2 cellular contexts compared by ENCODE assay signal in the genomic region with DNA sequence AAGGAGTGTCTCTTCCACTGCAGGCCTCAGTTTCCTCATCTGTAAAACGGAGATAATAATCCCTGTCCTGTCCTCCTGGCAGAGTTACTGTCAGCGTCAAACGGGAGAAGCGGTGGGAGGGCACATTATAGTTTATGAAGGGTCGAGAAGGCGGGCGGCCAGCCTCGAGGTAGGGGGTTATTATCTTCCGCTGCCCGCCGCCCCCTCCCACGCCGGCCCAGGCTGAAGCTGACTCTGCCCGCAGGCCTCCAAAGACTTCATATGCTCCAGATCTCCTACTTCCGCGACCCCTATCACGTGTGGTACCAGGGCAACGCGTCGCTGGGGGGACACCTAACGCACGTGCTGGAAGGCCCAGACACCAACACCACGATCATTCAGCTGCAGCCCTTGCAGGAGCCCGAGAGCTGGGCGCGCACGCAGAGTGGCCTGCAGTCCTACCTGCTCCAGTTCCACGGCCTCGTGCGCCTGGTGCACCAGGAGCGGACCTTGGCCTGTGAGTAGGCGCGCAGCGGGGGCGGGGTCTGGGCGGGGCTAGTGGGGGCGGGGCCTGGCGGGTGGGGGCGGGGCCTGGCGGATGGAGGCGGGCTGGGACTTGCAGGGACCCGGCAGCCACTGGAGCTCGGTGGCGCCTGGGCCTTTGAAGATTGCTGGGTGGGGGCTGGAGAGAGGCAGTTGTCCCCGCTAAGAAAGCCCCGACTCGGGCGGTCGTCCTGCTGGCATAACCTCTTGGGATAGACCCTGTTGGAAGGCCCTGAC.
TF ChIP-seq lines count a peak whose summit lies in the region.

No MANE protein-coding gene starts in this region.

TF ChIP-seq in K562, 482 proteins besides CTCF, POLR2A, EP300 and RAD21 (continued from another document and continues in another):
- TF ChIP-seq KLF13 (tag; IDR thresholded peaks at IDR 0.05; ENCODE audit: borderline replicate concordance, low read depth), result no peak
- TF ChIP-seq CHD4 (IDR thresholded peaks at IDR 0.05; ENCODE audit: insufficient read depth, insufficient replicate concordance, low read depth, low read length, poor library complexity, severe bottlenecking), result no peak
- no peak for TF ChIP-seq MEF2A (IDR thresholded peaks at IDR 0.05; ENCODE audit: control insufficient read depth, low read depth, low read length)
- TF ChIP-seq GATAD2A (IDR thresholded peaks at IDR 0.05), result 0 out of 2 replicates have a peak, but pooled peaks have one; percentile 41
- peak; percentile 54 for TF ChIP-seq CREM (IDR thresholded peaks at IDR 0.05; ENCODE audit: low read depth)
- TF ChIP-seq FOXK2 (conservative IDR thresholded peaks at IDR 0.05 in 1 of 2, IDR thresholded peaks at IDR 0.05 in 1 of 2; ENCODE audit: low read depth in 2 of 2), result no peak
- TF ChIP-seq, protein P1, sequence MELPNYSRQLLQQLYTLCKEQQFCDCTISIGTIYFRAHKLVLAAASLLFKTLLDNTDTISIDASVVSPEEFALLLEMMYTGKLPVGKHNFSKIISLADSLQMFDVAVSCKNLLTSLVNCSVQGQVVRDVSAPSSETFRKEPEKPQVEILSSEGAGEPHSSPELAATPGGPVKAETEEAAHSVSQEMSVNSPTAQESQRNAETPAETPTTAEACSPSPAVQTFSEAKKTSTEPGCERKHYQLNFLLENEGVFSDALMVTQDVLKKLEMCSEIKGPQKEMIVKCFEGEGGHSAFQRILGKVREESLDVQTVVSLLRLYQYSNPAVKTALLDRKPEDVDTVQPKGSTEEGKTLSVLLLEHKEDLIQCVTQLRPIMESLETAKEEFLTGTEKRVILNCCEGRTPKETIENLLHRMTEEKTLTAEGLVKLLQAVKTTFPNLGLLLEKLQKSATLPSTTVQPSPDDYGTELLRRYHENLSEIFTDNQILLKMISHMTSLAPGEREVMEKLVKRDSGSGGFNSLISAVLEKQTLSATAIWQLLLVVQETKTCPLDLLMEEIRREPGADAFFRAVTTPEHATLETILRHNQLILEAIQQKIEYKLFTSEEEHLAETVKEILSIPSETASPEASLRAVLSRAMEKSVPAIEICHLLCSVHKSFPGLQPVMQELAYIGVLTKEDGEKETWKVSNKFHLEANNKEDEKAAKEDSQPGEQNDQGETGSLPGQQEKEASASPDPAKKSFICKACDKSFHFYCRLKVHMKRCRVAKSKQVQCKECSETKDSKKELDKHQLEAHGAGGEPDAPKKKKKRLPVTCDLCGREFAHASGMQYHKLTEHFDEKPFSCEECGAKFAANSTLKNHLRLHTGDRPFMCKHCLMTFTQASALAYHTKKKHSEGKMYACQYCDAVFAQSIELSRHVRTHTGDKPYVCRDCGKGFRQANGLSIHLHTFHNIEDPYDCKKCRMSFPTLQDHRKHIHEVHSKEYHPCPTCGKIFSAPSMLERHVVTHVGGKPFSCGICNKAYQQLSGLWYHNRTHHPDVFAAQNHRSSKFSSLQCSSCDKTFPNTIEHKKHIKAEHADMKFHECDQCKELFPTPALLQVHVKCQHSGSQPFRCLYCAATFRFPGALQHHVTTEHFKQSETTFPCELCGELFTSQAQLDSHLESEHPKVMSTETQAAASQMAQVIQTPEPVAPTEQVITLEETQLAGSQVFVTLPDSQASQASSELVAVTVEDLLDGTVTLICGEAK (IDR thresholded peaks at IDR 0.05), result no peak
- TF ChIP-seq, protein P1 (CRISPR knock-in tag; IDR thresholded peaks at IDR 0.05), result no peak
- TF ChIP-seq RAD51 (IDR thresholded peaks at IDR 0.05; ENCODE audit: borderline replicate concordance, low read depth), result peak; percentile 44; the same call in 1 of the 2 replicates
- TF ChIP-seq SIRT6 (IDR thresholded peaks at IDR 0.05; ENCODE audit: low read depth, low read length), result no peak
- 0 out of 2 replicates have a peak, but pooled peaks have one; percentile 58 for TF ChIP-seq CBX1 (IDR thresholded peaks at IDR 0.05; ENCODE audit: low read depth)
- TF ChIP-seq, protein P2, sequence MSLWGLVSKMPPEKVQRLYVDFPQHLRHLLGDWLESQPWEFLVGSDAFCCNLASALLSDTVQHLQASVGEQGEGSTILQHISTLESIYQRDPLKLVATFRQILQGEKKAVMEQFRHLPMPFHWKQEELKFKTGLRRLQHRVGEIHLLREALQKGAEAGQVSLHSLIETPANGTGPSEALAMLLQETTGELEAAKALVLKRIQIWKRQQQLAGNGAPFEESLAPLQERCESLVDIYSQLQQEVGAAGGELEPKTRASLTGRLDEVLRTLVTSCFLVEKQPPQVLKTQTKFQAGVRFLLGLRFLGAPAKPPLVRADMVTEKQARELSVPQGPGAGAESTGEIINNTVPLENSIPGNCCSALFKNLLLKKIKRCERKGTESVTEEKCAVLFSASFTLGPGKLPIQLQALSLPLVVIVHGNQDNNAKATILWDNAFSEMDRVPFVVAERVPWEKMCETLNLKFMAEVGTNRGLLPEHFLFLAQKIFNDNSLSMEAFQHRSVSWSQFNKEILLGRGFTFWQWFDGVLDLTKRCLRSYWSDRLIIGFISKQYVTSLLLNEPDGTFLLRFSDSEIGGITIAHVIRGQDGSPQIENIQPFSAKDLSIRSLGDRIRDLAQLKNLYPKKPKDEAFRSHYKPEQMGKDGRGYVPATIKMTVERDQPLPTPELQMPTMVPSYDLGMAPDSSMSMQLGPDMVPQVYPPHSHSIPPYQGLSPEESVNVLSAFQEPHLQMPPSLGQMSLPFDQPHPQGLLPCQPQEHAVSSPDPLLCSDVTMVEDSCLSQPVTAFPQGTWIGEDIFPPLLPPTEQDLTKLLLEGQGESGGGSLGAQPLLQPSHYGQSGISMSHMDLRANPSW (CRISPR knock-in tag; IDR thresholded peaks at IDR 0.05), result no peak
- no peak for TF ChIP-seq ZFP30 (CRISPR knock-in tag; IDR thresholded peaks at IDR 0.05; ENCODE audit: borderline replicate concordance)
- peak; percentile 44; the same call in 1 of the 2 replicates for TF ChIP-seq POLR2AphosphoS5 (IDR thresholded peaks at IDR 0.05; ENCODE audit: control insufficient read depth, insufficient read depth, low read depth, low read length)

TF ChIP-seq in HepG2, 621 proteins besides CTCF, POLR2A, EP300 and RAD21 (continued from another document and continues in another):
- TF ChIP-seq ZNF281 (CRISPR knock-in tag; IDR thresholded peaks at IDR 0.05; ENCODE audit: borderline replicate concordance) (peak; percentile 83; the same call in 1 of the 2 replicates), ARNTL (CRISPR knock-in tag; IDR thresholded peaks at IDR 0.05) (peak; percentile 94), GATAD1 (CRISPR knock-in tag; IDR thresholded peaks at IDR 0.05) (peak; percentile 74), ZFP36L2 (CRISPR knock-in tag; IDR thresholded peaks at IDR 0.05) (0 out of 2 replicates have a peak, but pooled peaks have one; percentile 22), ZNF792 (CRISPR knock-in tag; IDR thresholded peaks at IDR 0.05) (peak; percentile 92), NCOA1 (CRISPR knock-in tag; IDR thresholded peaks at IDR 0.05) (no peak), ZSCAN31 (CRISPR knock-in tag; IDR thresholded peaks at IDR 0.05; ENCODE audit: low read depth) (peak; percentile 54; the same call in 1 of the 2 replicates), REL (CRISPR knock-in tag; conservative IDR thresholded peaks at IDR 0.05) (peak; percentile 95), HDAC1 (CRISPR knock-in tag; IDR thresholded peaks at IDR 0.05) (peak; percentile 70), YEATS2 (CRISPR knock-in tag; IDR thresholded peaks at IDR 0.05; ENCODE audit: borderline replicate concordance) (peak; percentile 88), ZNF839 (CRISPR knock-in tag; IDR thresholded peaks at IDR 0.05; ENCODE audit: borderline replicate concordance) (peak; percentile 95; the same call in 1 of the 2 replicates), TEAD3 (CRISPR knock-in tag; optimal IDR thresholded peaks at IDR 0.05; ENCODE audit: borderline replicate concordance) (peak; percentile 71), SP5 (CRISPR knock-in tag; IDR thresholded peaks at IDR 0.05; ENCODE audit: borderline replicate concordance, low read depth) (peak; percentile 73), RBFOX2 (IDR thresholded peaks at IDR 0.05; ENCODE audit: low read depth, low read length) (peak; percentile 98), SMYD3 (CRISPR knock-in tag; IDR thresholded peaks at IDR 0.05) (no peak), PHF8 (CRISPR knock-in tag; IDR thresholded peaks at IDR 0.05) (peak; percentile 96), CHCHD3 (CRISPR knock-in tag; IDR thresholded peaks at IDR 0.05) (0 out of 2 replicates have a peak, but pooled peaks have one; percentile 57), CBX5 (CRISPR knock-in tag; IDR thresholded peaks at IDR 0.05; ENCODE audit: borderline replicate concordance) (peak; percentile 93), ZNF841 (CRISPR knock-in tag; IDR thresholded peaks at IDR 0.05; ENCODE audit: borderline replicate concordance) (peak; percentile 80), HDAC2 (CRISPR knock-in tag; IDR thresholded peaks at IDR 0.05) (peak; percentile 88), ZNF446 (CRISPR knock-in tag; IDR thresholded peaks at IDR 0.05) (0 out of 2 replicates have a peak, but pooled peaks have one; percentile 45), SRSF1 (optimal IDR thresholded peaks at IDR 0.05; ENCODE audit: low read depth, low read length) (peak; percentile 95), BRD4 (CRISPR knock-in tag; IDR thresholded peaks at IDR 0.05) (peak; percentile 90), RORA (CRISPR knock-in tag; IDR thresholded peaks at IDR 0.05) (no peak), MTF2 (CRISPR knock-in tag; IDR thresholded peaks at IDR 0.05; ENCODE audit: borderline replicate concordance) (no peak)
- TF ChIP-seq, protein P3, sequence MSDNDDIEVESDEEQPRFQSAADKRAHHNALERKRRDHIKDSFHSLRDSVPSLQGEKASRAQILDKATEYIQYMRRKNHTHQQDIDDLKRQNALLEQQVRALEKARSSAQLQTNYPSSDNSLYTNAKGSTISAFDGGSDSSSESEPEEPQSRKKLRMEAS (IDR thresholded peaks at IDR 0.05), result peak; percentile 99
- TF ChIP-seq, protein P4, sequence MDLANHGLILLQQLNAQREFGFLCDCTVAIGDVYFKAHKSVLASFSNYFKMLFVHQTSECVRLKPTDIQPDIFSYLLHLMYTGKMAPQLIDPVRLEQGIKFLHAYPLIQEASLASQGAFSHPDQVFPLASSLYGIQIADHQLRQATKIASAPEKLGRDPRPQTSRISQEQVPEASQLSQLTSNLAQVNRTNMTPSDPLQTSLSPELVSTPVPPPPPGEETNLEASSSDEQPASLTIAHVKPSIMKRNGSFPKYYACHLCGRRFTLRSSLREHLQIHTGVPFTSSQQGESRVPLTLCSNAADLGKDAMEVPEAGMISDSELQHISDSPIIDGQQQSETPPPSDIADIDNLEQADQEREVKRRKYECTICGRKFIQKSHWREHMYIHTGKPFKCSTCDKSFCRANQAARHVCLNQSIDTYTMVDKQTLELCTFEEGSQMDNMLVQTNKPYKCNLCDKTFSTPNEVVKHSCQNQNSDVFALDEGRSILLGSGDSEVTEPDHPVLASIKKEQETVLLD (CRISPR knock-in tag; IDR thresholded peaks at IDR 0.05; ENCODE audit: low read depth), result peak; percentile 75; the same call in 1 of the 2 replicates
- TF ChIP-seq, protein P5, sequence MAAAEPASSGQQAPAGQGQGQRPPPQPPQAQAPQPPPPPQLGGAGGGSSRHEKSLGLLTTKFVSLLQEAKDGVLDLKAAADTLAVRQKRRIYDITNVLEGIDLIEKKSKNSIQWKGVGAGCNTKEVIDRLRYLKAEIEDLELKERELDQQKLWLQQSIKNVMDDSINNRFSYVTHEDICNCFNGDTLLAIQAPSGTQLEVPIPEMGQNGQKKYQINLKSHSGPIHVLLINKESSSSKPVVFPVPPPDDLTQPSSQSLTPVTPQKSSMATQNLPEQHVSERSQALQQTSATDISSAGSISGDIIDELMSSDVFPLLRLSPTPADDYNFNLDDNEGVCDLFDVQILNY (CRISPR knock-in tag; conservative IDR thresholded peaks at IDR 0.05), result no peak; the same call in 1 of the 2 replicates
- TF ChIP-seq, protein P6, sequence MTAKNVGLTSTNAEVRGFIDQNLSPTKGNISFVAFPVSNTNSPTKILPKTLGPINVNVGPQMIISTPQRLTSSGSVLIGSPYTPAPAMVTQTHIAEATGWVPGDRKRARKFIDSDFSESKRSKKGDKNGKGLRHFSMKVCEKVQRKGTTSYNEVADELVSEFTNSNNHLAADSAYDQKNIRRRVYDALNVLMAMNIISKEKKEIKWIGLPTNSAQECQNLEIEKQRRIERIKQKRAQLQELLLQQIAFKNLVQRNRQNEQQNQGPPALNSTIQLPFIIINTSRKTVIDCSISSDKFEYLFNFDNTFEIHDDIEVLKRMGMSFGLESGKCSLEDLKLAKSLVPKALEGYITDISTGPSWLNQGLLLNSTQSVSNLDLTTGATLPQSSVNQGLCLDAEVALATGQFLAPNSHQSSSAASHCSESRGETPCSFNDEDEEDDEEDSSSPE (CRISPR knock-in tag; IDR thresholded peaks at IDR 0.05), result peak; percentile 89
